ENCODE assay signal across 1 cellular context in genomic region chr11:128865490-128865889, GRCh38.
TF ChIP-seq lines count a peak whose summit lies in the region.

No MANE protein-coding gene starts in this region.

TF ChIP-seq in endothelial cell of umbilical vein, 7 proteins besides CTCF, POLR2A, EP300 and RAD21:
- TF ChIP-seq GATA2 (IDR thresholded peaks at IDR 0.05; ENCODE audit: insufficient read depth, insufficient read length, low read depth, low read length), result no peak
- TF ChIP-seq FOS (IDR thresholded peaks at IDR 0.05; ENCODE audit: borderline replicate concordance, insufficient read depth, low read length), result no peak
- no peak for TF ChIP-seq POLR2AphosphoS5 (IDR thresholded peaks at IDR 0.05; ENCODE audit: insufficient read depth, low read depth, low read length)
- no peak for TF ChIP-seq MYC (IDR thresholded peaks at IDR 0.05; ENCODE audit: low read depth, low read length)
- no peak for TF ChIP-seq JUN (IDR thresholded peaks at IDR 0.05; ENCODE audit: borderline replicate concordance, insufficient read depth, insufficient read length, low read depth)
- TF ChIP-seq EZH2 (IDR thresholded peaks at IDR 0.05; ENCODE audit: borderline replicate concordance, low read depth, low read length, severe bottlenecking), result no peak
- no peak for TF ChIP-seq MAX (IDR thresholded peaks at IDR 0.05; ENCODE audit: insufficient read depth, insufficient read length)
